ENCODE assay signal across 10 cellular contexts in the genomic region with DNA sequence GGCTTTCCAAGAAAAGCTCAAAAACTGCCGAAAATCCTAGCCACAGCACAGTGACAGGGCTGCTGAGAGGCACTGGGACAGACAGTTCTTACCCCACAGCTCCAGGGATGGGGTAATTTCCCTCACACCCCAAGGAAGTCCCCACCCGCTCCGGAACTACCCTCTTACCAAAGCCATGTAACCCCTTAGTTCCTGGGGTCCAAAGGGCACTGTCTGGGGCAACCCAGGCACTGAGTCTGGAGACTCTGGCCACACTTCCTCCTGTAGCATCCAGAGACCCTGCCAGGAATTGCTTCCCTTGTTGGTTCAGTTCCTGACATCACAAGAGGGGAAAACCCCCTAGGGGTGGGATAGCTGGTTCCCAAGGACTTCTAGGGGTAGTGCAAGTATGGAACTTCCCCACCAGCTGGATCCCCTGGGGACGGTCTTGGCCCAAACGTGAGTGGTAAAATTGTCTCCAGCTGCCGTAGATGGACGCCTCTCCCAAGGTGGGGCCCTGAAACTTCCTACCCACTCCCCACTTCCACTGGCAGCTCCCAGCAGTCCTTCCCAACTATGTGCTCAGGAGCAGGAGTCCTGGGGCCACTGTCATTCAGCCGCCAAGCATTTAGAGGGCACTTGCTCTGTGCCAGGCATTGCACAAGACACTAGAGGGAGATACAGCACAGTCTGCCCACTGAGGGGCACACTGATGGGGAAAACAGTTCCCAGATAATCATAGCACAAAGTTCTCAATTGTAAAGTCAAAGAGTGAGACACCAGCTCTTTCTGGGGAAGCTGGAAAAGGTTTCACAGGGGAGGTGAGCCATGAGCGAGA. TPM values are rescaled to one million over a fixed set of nuclear protein-coding genes. Genes with fewer than 3 reads are reported as not detected.
DNase-seq lines count a peak whose midpoint lies in the region; ATAC-seq and TF ChIP-seq lines count a peak whose summit lies in the region.
"Had no signal": no experiment of that assay in that cellular context is flagged by ENCODE, and none has a peak within 500 bp of the region (broad histone marks: within the 10 kb centered on the region; RNA-seq: fewer than 3 reads in every experiment).

No MANE protein-coding gene starts in this region.

- H3K4me1 Mint-ChIP-seq in brain = peaks cover 26% of the 10 kb centered on the region
- H3K4me1 Mint-ChIP-seq in naive thymus-derived CD4-positive, alpha-beta T cell = peaks cover 0 to 4% (median 0%) of the 10 kb centered on the region in 7 donors

- no peak overlapping the region for H3K4me2 ChIP-seq in Loucy (ENCODE audit: low read depth, low read length, poor library complexity, severe bottlenecking)

- H3K79me2 ChIP-seq in Loucy (ENCODE audit: insufficient read depth, low read length) = no peaks in the 10 kb centered on the region

- H3K9me3 ChIP-seq in Loucy (ENCODE audit: insufficient read depth, low read depth, low read length) = no peaks in the 10 kb centered on the region
- H3K9me3 ChIP-seq in naive thymus-derived CD4-positive, alpha-beta T cell (ENCODE audit: control insufficient read depth in 2 of 3, low read length in 3 of 3) = no peaks in the 10 kb centered on the region

- no peak overlapping the region for H3K4me3 ChIP-seq in Loucy (ENCODE audit: low read length, poor library complexity, severe bottlenecking)
- no peak overlapping the region for H3K4me3 ChIP-seq in naive thymus-derived CD4-positive, alpha-beta T cell (ENCODE audit: low read length)

- intact Hi-C loops in naive thymus-derived CD4-positive, alpha-beta T cell (cut with micrococcal nuclease) = loop anchor here in 1 of 2 donors (5.0 kb wide), 1 partner anchor 488 kb away; no protein-coding TSS in a partner anchor
- intact Hi-C loops in left colon (cut with DNase I, micrococcal nuclease) = loop anchor here (5.0 to 10.0 kb wide), 2 partner anchors 210 to 212 kb away; no protein-coding TSS in a partner anchor

- H3K4me1 ChIP-seq in Loucy (ENCODE audit: insufficient read depth, low read length, poor library complexity, severe bottlenecking) = no peaks in the 10 kb centered on the region
- peaks cover 0 to 4% of the 10 kb centered on the region in 2 donors for H3K4me1 ChIP-seq in naive thymus-derived CD4-positive, alpha-beta T cell (ENCODE audit: control insufficient read depth in 2 of 2, insufficient read depth in 2 of 2, low read length in 2 of 2)

- H3K27me3 ChIP-seq in Loucy (ENCODE audit: insufficient read depth, low read length, poor library complexity, severe bottlenecking) = no peaks in the 10 kb centered on the region
- H3K27me3 ChIP-seq in naive thymus-derived CD4-positive, alpha-beta T cell (ENCODE audit: control insufficient read depth in 2 of 2, insufficient read depth in 2 of 2, low read length in 2 of 2) = no peaks in the 10 kb centered on the region

- ATAC-seq in naive thymus-derived CD4-positive, alpha-beta T cell = peak; percentile 74
- ATAC-seq in GM18909 (IDR thresholded peaks at IDR 0.05; ENCODE audit: poor library complexity, unreplicated experiment) (no peak), left colon (no peak)

- POLR2A ChIA-PET in naive thymus-derived CD4-positive, alpha-beta T cell (lab: Charles Lee) = interaction anchor here (0.7 kb wide), 1 partner anchor 1604 kb away, joined by 3 read pairs; no protein-coding TSS in a partner anchor

- DNase-seq in GM03348 (ENCODE audit: low spot score) (peak; percentile 43), pons (ENCODE audit: low spot score) (no peak), left colon (no peak), activated gamma-delta T cell treated with Interleukin-2 at 50 U/mL for 16 hours (no peak)
- DNase-seq in naive thymus-derived CD4-positive, alpha-beta T cell = no peak

- TF ChIP-seq CTCF in Loucy (conservative IDR thresholded peaks at IDR 0.05; ENCODE audit: low read length) (peak; percentile 53), brain (conservative IDR thresholded peaks at IDR 0.05) (peak; percentile 24 to 32)

- no peaks in the 10 kb centered on the region for H3K9me2 ChIP-seq in Loucy (replicated peaks; ENCODE audit: low read depth, low read length)

- H3K9ac ChIP-seq in Loucy (ENCODE audit: low read depth, low read length, poor library complexity, severe bottlenecking) = no peak overlapping the region

- CTCF ChIA-PET in naive thymus-derived CD4-positive, alpha-beta T cell (lab: Charles Lee) = interaction anchor here (1.6 kb wide), 1 partner anchor 212 kb away, joined by 5 read pairs; no protein-coding TSS in a partner anchor

- H3K27me3 Mint-ChIP-seq in brain = peaks cover 43% of the 10 kb centered on the region
- peaks cover 27 to 66% (median 46%) of the 10 kb centered on the region in 5 donors for H3K27me3 Mint-ChIP-seq in naive thymus-derived CD4-positive, alpha-beta T cell

- H3K4me3 Mint-ChIP-seq in brain = no peak overlapping the region
- peak overlapping the region in 1 of 10 donors; percentile 34 for H3K4me3 Mint-ChIP-seq in naive thymus-derived CD4-positive, alpha-beta T cell

- H3K36me3 Mint-ChIP-seq in brain = no peaks in the 10 kb centered on the region
- no peaks in the 10 kb centered on the region for H3K36me3 Mint-ChIP-seq in naive thymus-derived CD4-positive, alpha-beta T cell

- H3K27ac Mint-ChIP-seq in brain = no peak overlapping the region
- no peak overlapping the region for H3K27ac Mint-ChIP-seq in naive thymus-derived CD4-positive, alpha-beta T cell

- H3K27ac ChIP-seq in naive thymus-derived CD4-positive, alpha-beta T cell (ENCODE audit: low read depth, low read length) = no peak overlapping the region

- H4K20me1 ChIP-seq in Loucy (ENCODE audit: insufficient read depth, low read length, poor library complexity, severe bottlenecking) = no peaks in the 10 kb centered on the region

- H2AFZ ChIP-seq in Loucy (ENCODE audit: low read length) = no peak overlapping the region

- peaks cover 0 to 14% (median 0%) of the 10 kb centered on the region in 5 experiments for H3K9me3 Mint-ChIP-seq in brain
- no peaks in the 10 kb centered on the region for H3K9me3 Mint-ChIP-seq in naive thymus-derived CD4-positive, alpha-beta T cell

- no peaks in the 10 kb centered on the region for H3K36me3 ChIP-seq in Loucy (ENCODE audit: insufficient read depth, low read length)
- H3K36me3 ChIP-seq in naive thymus-derived CD4-positive, alpha-beta T cell (ENCODE audit: control insufficient read depth in 2 of 3, insufficient read depth in 3 of 3, low read length in 3 of 3) = no peaks in the 10 kb centered on the region

- no peaks in the 10 kb centered on the region for H3F3A ChIP-seq in Loucy (ENCODE audit: low read depth)

RNA-seq across cellular contexts. Expression of a gene that starts 17.3 kb away (rescaled TPM):
- 3.4 TPM for polyA plus RNA-seq in brain (ENCODE audit: insufficient read depth, low read depth, low replicate concordance)
- 100 to 1,000 TPM in 1 of 5 experiments, 10 to 100 TPM in 1, 1 to 10 TPM in 2, under 1 TPM in 1; 0.51 to 129 (median 1.9) TPM for total RNA-seq in naive thymus-derived CD4-positive, alpha-beta T cell
- polyA plus RNA-seq in naive thymus-derived CD4-positive, alpha-beta T cell = under 1 TPM; 0.09 to 0.46 TPM
- total RNA-seq in left colon = 1 to 10 TPM; 5.5 to 9.7 TPM
- total RNA-seq: lung microvascular endothelial cell; T-helper 2 cell treated with Interferon-gamma antibody and Interleukin-4, amounts not matched to agents 100 ng/mL and 5 ng/mL, for 36 hours had no signal

RNA-seq across cellular contexts. Expression of a gene that starts 24.6 kb away (rescaled TPM):
- polyA plus RNA-seq in brain (ENCODE audit: insufficient read depth, low read depth, low replicate concordance) = 6.7 TPM
- not detected for total RNA-seq in naive thymus-derived CD4-positive, alpha-beta T cell
- not detected for polyA plus RNA-seq in naive thymus-derived CD4-positive, alpha-beta T cell
- 1 to 10 TPM; 1.7 to 2.0 TPM for total RNA-seq in left colon
- total RNA-seq: T-helper 2 cell treated with Interferon-gamma antibody and Interleukin-4, amounts not matched to agents 100 ng/mL and 5 ng/mL, for 36 hours had no signal
